In genomic region chr16:18809165-18809564, GRCh38 we compare ENCODE assay signal across 20 cellular contexts.
"Had no signal": no experiment of that assay in that cellular context is flagged by ENCODE, and none has a peak within 500 bp of the region (broad histone marks: within the 10 kb centered on the region; RNA-seq: fewer than 3 reads in every experiment).

No MANE protein-coding gene starts in this region.

- H3K4me3 Mint-ChIP-seq: natural killer cell treated with Interleukin-12 subunit alpha and Interleukin-12 subunit beta and Interleukin-15 and Interleukin-18, amount 100 ng/mL, for 72 hours; stimulated activated effector memory CD8-positive, alpha-beta T cell treated with anti-CD3 and anti-CD28 coated beads, Interleukin-12 subunit alpha, Interleukin-12 subunit beta, amount 100 ng/mL, for 72 hours; stimulated activated naive CD8-positive, alpha-beta T cell treated with anti-CD3 and anti-CD28 coated beads, Interleukin-15, Interleukin-2, amounts not matched to agents 100 ng/mL and 50 ng/mL, for 24 hours had no signal

- H3K9me3 ChIP-seq: tibial nerve, upper lobe of right lung, vagina had no signal

- H3K27me3 Mint-ChIP-seq: natural killer cell treated with Interleukin-12 subunit alpha and Interleukin-12 subunit beta and Interleukin-15 and Interleukin-18, amount 100 ng/mL, for 72 hours; stimulated activated naive CD8-positive, alpha-beta T cell treated with anti-CD3 and anti-CD28 coated beads, Interleukin-15, Interleukin-2, amounts not matched to agents 100 ng/mL and 50 ng/mL, for 24 hours had no signal

- DNase-seq: cortex of kidney; dorsolateral prefrontal cortex; effector CD8-positive, alpha-beta T cell; foreskin melanocyte; head of caudate nucleus; left colon; left ventricle myocardium superior; mesenchymal stem cell; midbrain; stimulated activated CD4-positive, alpha-beta T cell treated with anti-CD3 and anti-CD28 coated beads, Interleukin-2, amount 100 ng/mL, for 48 hours; stimulated activated CD8-positive, alpha-beta memory T cell treated with anti-CD3 and anti-CD28 coated beads, Interleukin-4, amount 100 ng/mL, for 48 hours; upper lobe of right lung had no signal

- ATAC-seq: left colon; left ventricle myocardium superior; natural killer cell treated with Interleukin-12 subunit alpha and Interleukin-12 subunit beta and Interleukin-15 and Interleukin-18, amount 100 ng/mL, for 72 hours; stimulated activated effector memory CD8-positive, alpha-beta T cell treated with anti-CD3 and anti-CD28 coated beads, Interleukin-12 subunit alpha, Interleukin-12 subunit beta, amount 100 ng/mL, for 72 hours; upper lobe of right lung had no signal

- H3K9me3 Mint-ChIP-seq: natural killer cell treated with Interleukin-12 subunit alpha and Interleukin-12 subunit beta and Interleukin-15 and Interleukin-18, amount 100 ng/mL, for 72 hours; stimulated activated effector memory CD8-positive, alpha-beta T cell treated with anti-CD3 and anti-CD28 coated beads, Interleukin-12 subunit alpha, Interleukin-12 subunit beta, amount 100 ng/mL, for 72 hours; stimulated activated naive CD8-positive, alpha-beta T cell treated with anti-CD3 and anti-CD28 coated beads, Interleukin-15, Interleukin-2, amounts not matched to agents 100 ng/mL and 50 ng/mL, for 24 hours had no signal

- H3K27me3 ChIP-seq: dorsolateral prefrontal cortex, hepatocyte, tibial nerve, upper lobe of right lung, vagina had no signal

- H3K4me3 ChIP-seq: dorsolateral prefrontal cortex, hepatocyte, lung, smooth muscle cell, tibial nerve, upper lobe of right lung, vagina had no signal

- H3K27ac Mint-ChIP-seq: stimulated activated naive CD8-positive, alpha-beta T cell treated with anti-CD3 and anti-CD28 coated beads, Interleukin-15, Interleukin-2, amounts not matched to agents 100 ng/mL and 50 ng/mL, for 24 hours had no signal

- H3K27ac ChIP-seq: dorsolateral prefrontal cortex, hepatocyte, tibial nerve, upper lobe of right lung, vagina had no signal
